ENCODE assay signal across 8 cellular contexts in the genomic region with DNA sequence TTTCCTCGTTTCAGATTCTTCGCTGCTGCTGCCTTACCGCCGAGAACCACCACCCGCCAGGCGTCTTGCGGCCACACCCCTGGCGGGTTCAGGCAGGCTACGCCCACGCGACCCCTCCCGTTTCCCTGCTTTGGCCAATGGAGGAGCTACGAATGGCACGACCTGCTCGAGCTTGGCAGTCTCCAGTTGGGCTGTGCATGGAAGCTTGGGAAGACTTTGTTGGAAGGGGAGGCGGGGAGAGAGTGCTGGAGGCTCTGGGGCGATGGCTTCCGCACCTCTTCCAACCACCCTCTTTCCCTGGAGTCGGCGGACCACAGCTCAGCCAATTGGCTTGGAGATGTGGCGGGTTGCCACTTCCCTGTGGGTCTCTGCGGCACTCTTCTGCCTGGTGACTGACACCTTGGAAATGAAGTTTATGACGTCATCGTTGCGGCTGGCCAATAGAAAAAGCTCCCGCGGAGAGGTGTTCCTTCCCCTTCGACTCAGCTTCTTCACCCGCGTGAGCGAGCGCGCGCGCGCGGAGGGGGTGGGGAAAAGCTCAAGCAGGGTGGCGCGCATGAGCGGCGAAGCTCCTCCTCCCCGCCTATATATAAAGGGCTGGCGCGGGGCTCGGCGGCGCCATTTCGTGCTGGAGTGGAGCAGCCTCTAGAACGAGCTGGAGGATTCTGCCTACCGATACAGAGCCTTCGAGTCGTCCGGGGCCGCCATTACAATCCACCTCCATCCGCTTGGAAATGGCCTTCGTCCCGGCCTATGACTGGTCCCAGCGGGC.
DNase-seq lines count a peak whose midpoint lies in the region; ATAC-seq and TF ChIP-seq lines count a peak whose summit lies in the region.

No MANE protein-coding gene starts in this region.

- TF ChIP-seq CTCF in AG10803 (conservative IDR thresholded peaks at IDR 0.05; ENCODE audit: low read length): no peak

- peak; percentile 40 for ATAC-seq in GM19025 (IDR thresholded peaks at IDR 0.05; ENCODE audit: low read depth, unreplicated experiment)
- peak; percentile 46 for ATAC-seq in HG03280 (IDR thresholded peaks at IDR 0.05; ENCODE audit: unreplicated experiment)

- peak; percentile 100 for DNase-seq in AG10803 (ENCODE audit: low read depth)
- DNase-seq in NCI-H345 (lab: John Stamatoyannopoulos, UW): peak; percentile 100
- peak; percentile 98 to 100 (median 99) for DNase-seq in activated CD4-positive, CD25-positive, alpha-beta regulatory T cell (lab: John Stamatoyannopoulos, UW)
- peak; percentile 100 for DNase-seq in central memory CD4-positive, alpha-beta T cell
- peak; percentile 100 for DNase-seq in inferior parietal cortex (ENCODE audit: extremely low spot score)
- peak; percentile 99 for DNase-seq in smooth muscle cell of the brain vasculature (ENCODE audit: low read depth, low spot score)

- H3K4me3 ChIP-seq in AG10803 (ENCODE audit: low read length): peak overlapping the region; percentile 97

Comparison
In these comparisons a context has a peak if more than half of its experiments do, and no peak if none do; other contexts are left out.
1. Peak in every context shown above with its lines: DNase-seq, ATAC-seq and H3K4me3 ChIP-seq.